Comparison of ENCODE assay signal across 15 cellular contexts in genomic region chr22:42787357-42787736, GRCh38.
"Had no signal": no experiment of that assay in that cellular context is flagged by ENCODE, and none has a peak within 500 bp of the region (broad histone marks: within the 10 kb centered on the region; RNA-seq: fewer than 3 reads in every experiment).

No MANE protein-coding gene starts in this region.

- ATAC-seq: left colon; mucosa of descending colon; naive thymus-derived CD8-positive, alpha-beta T cell; right cardiac atrium had no signal

- H3K27me3 Mint-ChIP-seq: naive thymus-derived CD8-positive, alpha-beta T cell had no signal

- H3K4me3 ChIP-seq: cardiac muscle cell, mucosa of descending colon, smooth muscle cell, stomach, thoracic aorta, transverse colon had no signal

- H3K36me3 ChIP-seq: cardiac muscle cell, stomach, thoracic aorta, transverse colon had no signal

- H3K27me3 ChIP-seq: cardiac muscle cell, stomach, transverse colon had no signal

- H3K4me3 Mint-ChIP-seq: immature natural killer cell; naive thymus-derived CD8-positive, alpha-beta T cell had no signal

- H3K27ac ChIP-seq: cardiac muscle cell, stomach, thoracic aorta, transverse colon had no signal

- H3K4me1 Mint-ChIP-seq: immature natural killer cell had no signal

- H3K9me3 Mint-ChIP-seq: naive thymus-derived CD8-positive, alpha-beta T cell had no signal

- FAIRE-seq: frontal cortex, keratinocyte had no signal

- H3K36me3 Mint-ChIP-seq: immature natural killer cell; naive thymus-derived CD8-positive, alpha-beta T cell had no signal

- H3K9me3 ChIP-seq: mucosa of descending colon, stomach, thoracic aorta, transverse colon had no signal

- DNase-seq: effector CD4-positive, alpha-beta T cell; immature natural killer cell; left colon; naive thymus-derived CD8-positive, alpha-beta T cell; stimulated activated CD4-positive, alpha-beta T cell treated with anti-CD3 and anti-CD28 coated beads, Interleukin-2, amount 100 ng/mL, for 48 hours; stomach; substantia nigra; transverse colon had no signal
